23 cellular contexts compared by ENCODE assay signal in the genomic region with DNA sequence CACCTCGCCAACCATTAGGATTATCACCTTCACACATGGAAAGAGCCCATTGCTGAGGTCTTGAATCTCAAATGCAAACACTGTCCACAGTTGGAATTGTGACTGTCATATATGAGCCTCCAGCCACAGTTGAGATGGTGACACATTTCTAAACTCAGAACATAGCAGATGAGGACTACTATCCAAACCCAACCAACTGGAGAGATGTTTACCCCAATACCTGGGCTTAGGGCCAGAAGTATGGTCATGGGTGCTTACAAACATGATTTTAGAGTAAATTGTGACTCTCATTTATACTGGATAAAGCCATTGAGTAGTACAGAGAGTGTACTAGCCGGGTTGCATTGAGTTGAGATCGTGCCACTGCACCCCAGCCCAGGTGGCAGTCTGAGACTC. TPM values are rescaled to one million over a fixed set of nuclear protein-coding genes. Genes with fewer than 3 reads are reported as not detected.
DNase-seq lines count a peak whose midpoint lies in the region; ATAC-seq and TF ChIP-seq lines count a peak whose summit lies in the region.
"Had no signal": no experiment of that assay in that cellular context is flagged by ENCODE, and none has a peak within 500 bp of the region (broad histone marks: within the 10 kb centered on the region; RNA-seq: fewer than 3 reads in every experiment).

No MANE protein-coding gene starts in this region.

- H3K27me3 ChIP-seq in RWPE2 (ENCODE audit: insufficient read depth, poor library complexity, severe bottlenecking), result no peaks in the 10 kb centered on the region
- H3K27me3 ChIP-seq: BE2C had no signal

- no peaks in the 10 kb centered on the region for H3K27me3 Mint-ChIP-seq in activated T-cell treated with anti-CD3 and anti-CD28 coated beads, Interleukin-2, amount 50 U/mL, for 72 hours (ENCODE audit: low read depth)
- no peaks in the 10 kb centered on the region for H3K27me3 Mint-ChIP-seq in activated T-cell treated with anti-CD3 and anti-CD28 coated beads, Interleukin-2, amount 50 U/mL, for 4 hours (ENCODE audit: low read depth)
- no peaks in the 10 kb centered on the region for H3K27me3 Mint-ChIP-seq in osteocyte (ENCODE audit: unreplicated experiment)

- H3K9me3 Mint-ChIP-seq in activated T-cell treated with anti-CD3 and anti-CD28 coated beads, Interleukin-2, amount 50 U/mL, for 72 hours, result peaks cover 6 to 9% of the 10 kb centered on the region in 2 donors
- H3K9me3 Mint-ChIP-seq in activated T-cell treated with anti-CD3 and anti-CD28 coated beads, Interleukin-2, amount 50 U/mL, for 4 hours, result no peaks in the 10 kb centered on the region
- peaks cover 5% of the 10 kb centered on the region for H3K9me3 Mint-ChIP-seq in osteocyte (ENCODE audit: unreplicated experiment)

- peaks cover 25 to 29% of the 10 kb centered on the region in 2 donors for H3K36me3 Mint-ChIP-seq in activated T-cell treated with anti-CD3 and anti-CD28 coated beads, Interleukin-2, amount 50 U/mL, for 72 hours (ENCODE audit: insufficient read depth in 2 of 2)
- peaks cover 10% of the 10 kb centered on the region for H3K36me3 Mint-ChIP-seq in activated T-cell treated with anti-CD3 and anti-CD28 coated beads, Interleukin-2, amount 50 U/mL, for 4 hours (ENCODE audit: insufficient read depth)
- H3K36me3 Mint-ChIP-seq in osteocyte (ENCODE audit: unreplicated experiment), result peaks cover 3% of the 10 kb centered on the region

- H3K4me3 ChIP-seq in RWPE2 (ENCODE audit: severe bottlenecking), result no peak overlapping the region
- H3K4me3 ChIP-seq: GM23248, HAP-1, K562 had no signal

- DNase-seq in activated T-cell treated with anti-CD3 and anti-CD28 coated beads, Interleukin-2, amount 50 U/mL, for 72 hours, result no peak
- no peak for DNase-seq in activated T-cell treated with anti-CD3 and anti-CD28 coated beads, Interleukin-2, amount 50 U/mL, for 4 hours
- DNase-seq in RWPE2 (ENCODE audit: low spot score), result no peak
- DNase-seq in osteocyte (ENCODE audit: extremely low spot score, unreplicated experiment), result peak; percentile 25
- no peak for DNase-seq in stimulated activated CD4-positive, alpha-beta T cell treated with anti-CD3 and anti-CD28 coated beads, Interleukin-12 subunit alpha, Interleukin-12 subunit beta, amount 100 ng/mL, for 4 hours
- DNase-seq: BE2C, DMS53, GM23248, MM.1S, NCI-H1048, NCI-H1417 treated with DMSO at 0.1 percent for 48 hours, NCI-H187, NCI-H524, RPMI8226, SIG-M5, SK-N-SH had no signal

- H3K4me1 Mint-ChIP-seq in activated T-cell treated with anti-CD3 and anti-CD28 coated beads, Interleukin-2, amount 50 U/mL, for 72 hours (ENCODE audit: low read depth), result peaks cover 37% of the 10 kb centered on the region
- peaks cover 19% of the 10 kb centered on the region for H3K4me1 Mint-ChIP-seq in activated T-cell treated with anti-CD3 and anti-CD28 coated beads, Interleukin-2, amount 50 U/mL, for 4 hours (ENCODE audit: low read depth)
- H3K4me1 Mint-ChIP-seq in osteocyte (ENCODE audit: unreplicated experiment), result no peaks in the 10 kb centered on the region

- peaks cover 6% of the 10 kb centered on the region for H3K4me1 ChIP-seq in RWPE2 (ENCODE audit: insufficient read depth, poor library complexity, severe bottlenecking)
- H3K4me1 ChIP-seq: BE2C, HAP-1 had no signal

- no peak for TF ChIP-seq CTCF in RWPE2 (IDR thresholded peaks at IDR 0.05; ENCODE audit: poor library complexity, severe bottlenecking)
- TF ChIP-seq CTCF in osteocyte (IDR thresholded peaks at IDR 0.05), result no peak

- peak overlapping the region in 1 of 2 donors; percentile 50 for H3K4me3 Mint-ChIP-seq in activated T-cell treated with anti-CD3 and anti-CD28 coated beads, Interleukin-2, amount 50 U/mL, for 72 hours
- no peak overlapping the region for H3K4me3 Mint-ChIP-seq in activated T-cell treated with anti-CD3 and anti-CD28 coated beads, Interleukin-2, amount 50 U/mL, for 4 hours
- H3K4me3 Mint-ChIP-seq in osteocyte (ENCODE audit: unreplicated experiment), result no peak overlapping the region

- ATAC-seq in activated T-cell treated with anti-CD3 and anti-CD28 coated beads, Interleukin-2, amount 50 U/mL, for 72 hours (replicated peaks in 1 of 2), result no peak
- ATAC-seq in activated T-cell treated with anti-CD3 and anti-CD28 coated beads, Interleukin-2, amount 50 U/mL, for 4 hours, result no peak
- ATAC-seq in GM18868 (IDR thresholded peaks at IDR 0.05; ENCODE audit: unreplicated experiment) (peak; percentile 63), RWPE2 (ENCODE audit: low read depth) (no peak; the same call in 2 of the 3 replicates), GM19467 (IDR thresholded peaks at IDR 0.05; ENCODE audit: unreplicated experiment) (no peak), GM21367 (IDR thresholded peaks at IDR 0.05; ENCODE audit: unreplicated experiment) (no peak)
- ATAC-seq: HepG2, K562 had no signal

- peak overlapping the region; percentile 62 for H3K27ac Mint-ChIP-seq in activated T-cell treated with anti-CD3 and anti-CD28 coated beads, Interleukin-2, amount 50 U/mL, for 72 hours
- no peak overlapping the region for H3K27ac Mint-ChIP-seq in osteocyte (ENCODE audit: unreplicated experiment)

- peak overlapping the region; percentile 35 for H3K27ac ChIP-seq in RWPE2 (ENCODE audit: poor library complexity, severe bottlenecking)
- H3K27ac ChIP-seq: GM23248, HL-60 had no signal

- H3K9me3 ChIP-seq in RWPE2 (ENCODE audit: severe bottlenecking), result no peaks in the 10 kb centered on the region
- H3K9me3 ChIP-seq: BE2C, HAP-1, SK-N-SH had no signal

- H3K36me3 ChIP-seq in RWPE2 (ENCODE audit: low read depth), result peaks cover 18% of the 10 kb centered on the region
- H3K36me3 ChIP-seq: BE2C, HAP-1 had no signal

RNA-seq across cellular contexts. Expression of gene ZNF681, which starts 14.0 kb away (rescaled TPM):
- total RNA-seq in activated T-cell treated with anti-CD3 and anti-CD28 coated beads, Interleukin-2, amount 50 U/mL, for 72 hours, result 1 to 10 TPM; 4.7 to 7.0 TPM
- total RNA-seq in activated T-cell treated with anti-CD3 and anti-CD28 coated beads, Interleukin-2, amount 50 U/mL, for 4 hours, result 1 to 10 TPM; 3.7 to 4.3 (median 4.3) TPM
- total RNA-seq in osteocyte, result 1.4 and 2.4 TPM in 2 replicates
- total RNA-seq: HepG2 had no signal
